In the genomic region with DNA sequence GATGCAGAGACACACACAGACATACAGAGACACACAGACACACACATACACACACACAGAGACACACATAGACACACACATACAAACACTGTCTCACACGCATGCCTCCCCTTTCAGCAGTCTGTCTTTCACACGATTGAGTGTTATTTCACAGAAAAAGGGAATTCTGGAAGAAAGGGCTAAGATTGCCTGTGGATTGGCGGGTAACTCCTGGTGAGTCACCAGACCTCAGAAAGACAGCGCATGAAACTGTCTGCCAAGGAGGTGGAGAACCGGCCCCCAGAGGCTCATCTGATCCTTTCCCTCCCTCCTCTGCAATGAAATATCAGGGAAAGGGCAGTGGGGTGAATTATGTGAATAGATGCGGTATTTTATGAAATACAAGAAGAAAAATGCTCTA, we compare ENCODE assay signal across 21 cellular contexts.
A peak's percentile ranks its signal among the peaks of the same experiment; 100 is the strongest.
DNase-seq lines count a peak whose midpoint lies in the region; ATAC-seq, FAIRE-seq and TF ChIP-seq lines count a peak whose summit lies in the region.
"Had no signal": no experiment of that assay in that cellular context is flagged by ENCODE, and none has a peak within 500 bp of the region (broad histone marks: within the 10 kb centered on the region; RNA-seq: fewer than 3 reads in every experiment).

No MANE protein-coding gene starts in this region.

- intact Hi-C loops in left cardiac atrium (cut with DNase I), result no loop called here
- intact Hi-C loops in left lung (cut with DNase I), result no loop called here

- H3K4me3 ChIP-seq in right atrium auricular region, result no peak overlapping the region
- H3K4me3 ChIP-seq in astrocyte of the spinal cord (ENCODE audit: low read depth, low read length), result no peak overlapping the region
- no peak overlapping the region for H3K4me3 ChIP-seq in left lung
- H3K4me3 ChIP-seq: A549, GM12878, upper lobe of right lung had no signal

- ATAC-seq in left cardiac atrium (peak; percentile 91 to 94), left lung (peak; percentile 31), GM18870 (IDR thresholded peaks at IDR 0.05; ENCODE audit: unreplicated experiment) (no peak), HG03432 (IDR thresholded peaks at IDR 0.05; ENCODE audit: unreplicated experiment) (no peak)
- ATAC-seq: CD8-positive, alpha-beta T cell; GM12878; HCT116; stimulated activated memory B cell treated with anti-CD40 and anti-IgM and Interleukin-4, amounts not matched to agents 10 μg/mL and 1 μg/mL and 100 μg/mL, for 72 hours; upper lobe of right lung had no signal

- H3K27ac ChIP-seq in right atrium auricular region (no peak overlapping the region), left lung (no peak overlapping the region)
- H3K27ac ChIP-seq: A549, upper lobe of right lung had no signal

- H3K9me3 ChIP-seq in right atrium auricular region (no peaks in the 10 kb centered on the region), left lung (no peaks in the 10 kb centered on the region)
- H3K9me3 ChIP-seq: upper lobe of right lung had no signal

- in situ Hi-C loops in astrocyte of the spinal cord (cut with HindIII; ENCODE audit: low sequenced_read_pairs) (no loop called here), GM13977 (cut with MboI; ENCODE audit: low pct_unique_long_range_greater_than_20kb, low sequenced_read_pairs, unreplicated experiment) (no loop called here)

- no peak for TF ChIP-seq CTCF in right atrium auricular region (IDR thresholded peaks at IDR 0.05)
- TF ChIP-seq CTCF in astrocyte of the spinal cord (IDR thresholded peaks at IDR 0.05; ENCODE audit: low read depth, low read length), result no peak
- no peak for TF ChIP-seq CTCF in left lung (IDR thresholded peaks at IDR 0.05)
- TF ChIP-seq CTCF in GM13977 (IDR thresholded peaks at IDR 0.05; ENCODE audit: extremely low read depth, insufficient read depth, missing control alignments), result no peak

- H3K27me3 ChIP-seq in right atrium auricular region (no peaks in the 10 kb centered on the region), left lung (no peaks in the 10 kb centered on the region)
- H3K27me3 ChIP-seq: upper lobe of right lung had no signal

- H3K36me3 ChIP-seq in right atrium auricular region (no peaks in the 10 kb centered on the region), left lung (no peaks in the 10 kb centered on the region)
- H3K36me3 ChIP-seq: upper lobe of right lung had no signal

- no peaks in the 10 kb centered on the region for H3K4me1 ChIP-seq in right atrium auricular region
- no peaks in the 10 kb centered on the region for H3K4me1 ChIP-seq in left lung
- H3K4me1 ChIP-seq: A549, upper lobe of right lung had no signal

- peak; percentile 40 for DNase-seq in left cardiac atrium
- no peak for DNase-seq in right atrium auricular region (ENCODE audit: low spot score)
- peak; percentile 29 for DNase-seq in astrocyte of the spinal cord (ENCODE audit: low read depth, low spot score)
- no peak for DNase-seq in left lung
- DNase-seq in urothelium cell line (ENCODE audit: low spot score), result peak; percentile 30
- no peak for DNase-seq in GM13977 (ENCODE audit: low spot score)
- DNase-seq: activated CD4-positive, alpha-beta T cell treated with anti-CD3 and anti-CD28 coated beads, Interleukin-2, amount 10 ng/mL, durations not matched to agents 24 days and 14 days; activated T-cell treated with anti-CD3 and anti-CD28 coated beads for 4 hours; CD8-positive, alpha-beta T cell; endodermal cell; NCI-H1105 treated with DMSO at 0.1 percent for 48 hours; occipital lobe; T1000; upper lobe of right lung had no signal

- FAIRE-seq in urothelium cell line (lab: Jason Lieb, UNC), result peak; percentile 17
- FAIRE-seq: A549, GM12878, islet of Langerhans had no signal

Comparison
In these comparisons a context has a peak if more than half of its experiments do, and no peak if none do; other contexts are left out.
1. DNase-seq: peak in left cardiac atrium (single experiment), astrocyte of the spinal cord (single experiment) and urothelium cell line (single experiment); none in right atrium auricular region (single experiment), left lung (0 of 2) and GM13977 (single experiment).
2. ATAC-seq: peak in left cardiac atrium (2 of 2) and left lung (single experiment); none in GM18870 (single experiment) and HG03432 (single experiment).